In the genomic region with DNA sequence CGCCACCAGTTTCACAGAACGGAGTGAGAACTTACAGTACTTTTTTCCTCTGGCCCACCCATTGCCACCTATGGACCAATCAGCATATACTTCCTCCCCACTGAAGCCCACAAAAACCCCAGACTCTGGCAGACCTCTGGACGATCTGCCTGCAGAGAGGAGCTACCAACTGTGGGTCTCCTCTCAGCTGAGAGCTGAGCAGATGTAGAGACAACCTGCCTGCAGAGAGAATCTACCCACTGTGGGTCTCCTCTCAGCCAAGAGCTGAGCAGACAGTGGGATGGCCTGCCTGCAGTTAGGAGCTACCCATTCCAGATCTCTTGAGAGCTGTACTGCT, we compare ENCODE assay signal across 26 cellular contexts.
DNase-seq lines count a peak whose midpoint lies in the region; ATAC-seq and TF ChIP-seq lines count a peak whose summit lies in the region.
"Had no signal": no experiment of that assay in that cellular context is flagged by ENCODE, and none has a peak within 500 bp of the region (broad histone marks: within the 10 kb centered on the region; RNA-seq: fewer than 3 reads in every experiment).

No MANE protein-coding gene starts in this region.

- no peak overlapping the region for H3K4me3 ChIP-seq in aorta (ENCODE audit: low read length in 2 of 2)
- H3K4me3 ChIP-seq: GM23248, MG63, SK-N-MC had no signal

- 91 to 92% methylated on average over 3 of the region's 3 CpGs for WGBS in aorta, 2 donors

- intact Hi-C loops in aorta (cut with DNase I): no loop called here
- intact Hi-C loops in activated T-helper 1 cell treated with anti-CD3 and anti-CD28 coated beads, Interleukin-12 subunit alpha, Interleukin-12 subunit beta, Interleukin-2, Interleukin-4 antibody, amounts not matched to agents 30 ng/mL and 10 ng/mL and 1 ng/mL, durations not matched to agents 14 hours and 24 hours and 36 hours (cut with micrococcal nuclease): no loop called here

- peaks cover 0 to 5% of the 10 kb centered on the region in 2 donors for H3K36me3 ChIP-seq in aorta (ENCODE audit: control insufficient read depth in 1 of 2, insufficient read depth in 2 of 2, low read length in 1 of 2)

- ATAC-seq in activated naive CD8-positive, alpha-beta T cell treated with anti-CD3 and anti-CD28 coated beads, Interleukin-2, amount 10 ng/mL, durations not matched to agents 7 days and 5 days (ENCODE audit: low read depth): no peak
- ATAC-seq in SK-N-SH treated with all-trans-retinoic acid at 6 μM for 48 hours: peak; percentile 30; the same call in 1 of the 3 replicates
- ATAC-seq in aorta (ENCODE audit: low FRiP score): peak; percentile 7
- ATAC-seq in HG02571 (IDR thresholded peaks at IDR 0.05; ENCODE audit: unreplicated experiment): no peak

- H3K9me3 Mint-ChIP-seq in activated naive CD8-positive, alpha-beta T cell treated with anti-CD3 and anti-CD28 coated beads, Interleukin-2, amount 10 ng/mL, durations not matched to agents 7 days and 5 days: no peaks in the 10 kb centered on the region
- H3K9me3 Mint-ChIP-seq in activated naive CD8-positive, alpha-beta T cell treated with anti-CD3 and anti-CD28 coated beads for 36 hours: no peaks in the 10 kb centered on the region
- H3K9me3 Mint-ChIP-seq in activated T-helper 1 cell treated with anti-CD3 and anti-CD28 coated beads, Interleukin-12 subunit alpha, Interleukin-12 subunit beta, Interleukin-2, Interleukin-4 antibody, amounts not matched to agents 30 ng/mL and 10 ng/mL and 1 ng/mL, durations not matched to agents 14 hours and 24 hours and 36 hours: no peaks in the 10 kb centered on the region

- no peaks in the 10 kb centered on the region for H3K4me1 ChIP-seq in aorta (ENCODE audit: control insufficient read depth in 1 of 2, insufficient read depth in 2 of 2, low read length in 2 of 2)

- H3K27me3 Mint-ChIP-seq in activated naive CD8-positive, alpha-beta T cell treated with anti-CD3 and anti-CD28 coated beads, Interleukin-2, amount 10 ng/mL, durations not matched to agents 7 days and 5 days: no peaks in the 10 kb centered on the region
- H3K27me3 Mint-ChIP-seq in activated naive CD8-positive, alpha-beta T cell treated with anti-CD3 and anti-CD28 coated beads for 36 hours: no peaks in the 10 kb centered on the region
- no peaks in the 10 kb centered on the region for H3K27me3 Mint-ChIP-seq in activated T-helper 1 cell treated with anti-CD3 and anti-CD28 coated beads, Interleukin-12 subunit alpha, Interleukin-12 subunit beta, Interleukin-2, Interleukin-4 antibody, amounts not matched to agents 30 ng/mL and 10 ng/mL and 1 ng/mL, durations not matched to agents 14 hours and 24 hours and 36 hours (ENCODE audit: insufficient read depth)

- H3K36me3 Mint-ChIP-seq in activated naive CD8-positive, alpha-beta T cell treated with anti-CD3 and anti-CD28 coated beads, Interleukin-2, amount 10 ng/mL, durations not matched to agents 7 days and 5 days: peaks cover 22% of the 10 kb centered on the region
- H3K36me3 Mint-ChIP-seq in activated naive CD8-positive, alpha-beta T cell treated with anti-CD3 and anti-CD28 coated beads for 36 hours: peaks cover 16% of the 10 kb centered on the region
- H3K36me3 Mint-ChIP-seq in activated T-helper 1 cell treated with anti-CD3 and anti-CD28 coated beads, Interleukin-12 subunit alpha, Interleukin-12 subunit beta, Interleukin-2, Interleukin-4 antibody, amounts not matched to agents 30 ng/mL and 10 ng/mL and 1 ng/mL, durations not matched to agents 14 hours and 24 hours and 36 hours (ENCODE audit: low read depth): peaks cover 16% of the 10 kb centered on the region

- peaks cover 4% of the 10 kb centered on the region for H3K4me1 Mint-ChIP-seq in activated naive CD8-positive, alpha-beta T cell treated with anti-CD3 and anti-CD28 coated beads, Interleukin-2, amount 10 ng/mL, durations not matched to agents 7 days and 5 days
- H3K4me1 Mint-ChIP-seq in activated naive CD8-positive, alpha-beta T cell treated with anti-CD3 and anti-CD28 coated beads for 36 hours: no peaks in the 10 kb centered on the region
- no peaks in the 10 kb centered on the region for H3K4me1 Mint-ChIP-seq in activated T-helper 1 cell treated with anti-CD3 and anti-CD28 coated beads, Interleukin-12 subunit alpha, Interleukin-12 subunit beta, Interleukin-2, Interleukin-4 antibody, amounts not matched to agents 30 ng/mL and 10 ng/mL and 1 ng/mL, durations not matched to agents 14 hours and 24 hours and 36 hours (ENCODE audit: low read depth)
- H3K4me1 Mint-ChIP-seq: CD14-positive monocyte had no signal

- no peak overlapping the region for H3K4me3 Mint-ChIP-seq in activated naive CD8-positive, alpha-beta T cell treated with anti-CD3 and anti-CD28 coated beads, Interleukin-2, amount 10 ng/mL, durations not matched to agents 7 days and 5 days
- H3K4me3 Mint-ChIP-seq in activated naive CD8-positive, alpha-beta T cell treated with anti-CD3 and anti-CD28 coated beads for 36 hours: no peak overlapping the region
- H3K4me3 Mint-ChIP-seq in activated T-helper 1 cell treated with anti-CD3 and anti-CD28 coated beads, Interleukin-12 subunit alpha, Interleukin-12 subunit beta, Interleukin-2, Interleukin-4 antibody, amounts not matched to agents 30 ng/mL and 10 ng/mL and 1 ng/mL, durations not matched to agents 14 hours and 24 hours and 36 hours: no peak overlapping the region
- H3K4me3 Mint-ChIP-seq: CD14-positive monocyte had no signal

- H3K9me3 ChIP-seq in aorta (ENCODE audit: control insufficient read depth, low read length): no peaks in the 10 kb centered on the region
- H3K9me3 ChIP-seq: MG63 had no signal

- POLR2A ChIA-PET in activated naive CD8-positive, alpha-beta T cell treated with anti-CD3 and anti-CD28 coated beads, Interleukin-2, amount 10 ng/mL, durations not matched to agents 7 days and 5 days (lab: Charles Lee): no interaction called here

- DNase-seq in activated naive CD8-positive, alpha-beta T cell treated with anti-CD3 and anti-CD28 coated beads, Interleukin-2, amount 10 ng/mL, durations not matched to agents 7 days and 5 days: no peak
- no peak for DNase-seq in activated naive CD8-positive, alpha-beta T cell treated with anti-CD3 and anti-CD28 coated beads for 36 hours
- DNase-seq in iPS-NIHi7 (ENCODE audit: extremely low spot score) (peak; percentile 13), aorta (no peak), HK-2 (ENCODE audit: unreplicated experiment) (no peak)
- DNase-seq in activated T-helper 1 cell treated with anti-CD3 and anti-CD28 coated beads, Interleukin-12 subunit alpha, Interleukin-12 subunit beta, Interleukin-2, Interleukin-4 antibody, amounts not matched to agents 30 ng/mL and 10 ng/mL and 1 ng/mL, durations not matched to agents 14 hours and 24 hours and 36 hours (ENCODE audit: low spot score): no peak
- DNase-seq: 8988T; DMS 273 treated with DMSO at 0.1 percent for 48 hours; DMS79 treated with DMSO at 0.1 percent for 48 hours; GM23248; HCEC 1CT; MG63; NCI-H1105; NCI-H146; NCI-H2171; NCI-H345; NCI-H524; NCI-H774; NK-92 treated with Interleukin-12 subunit alpha and Interleukin-12 subunit beta, amount 100 ng/mL, for 24 hours; SHP77 treated with DMSO at 0.1 percent for 48 hours; T-helper 1 cell had no signal

- H3K27ac ChIP-seq in aorta (ENCODE audit: low read depth in 1 of 2, low read length in 2 of 2): no peak overlapping the region
- H3K27ac ChIP-seq: GM23248, RWPE1, SK-N-MC had no signal

- H3K27me3 ChIP-seq in aorta (ENCODE audit: control insufficient read depth in 1 of 2, insufficient read depth in 2 of 2, low read length in 1 of 2): no peaks in the 10 kb centered on the region
- H3K27me3 ChIP-seq: MG63 had no signal

- peak overlapping the region; percentile 30 for H3K27ac Mint-ChIP-seq in activated naive CD8-positive, alpha-beta T cell treated with anti-CD3 and anti-CD28 coated beads, Interleukin-2, amount 10 ng/mL, durations not matched to agents 7 days and 5 days
- no peak overlapping the region for H3K27ac Mint-ChIP-seq in activated naive CD8-positive, alpha-beta T cell treated with anti-CD3 and anti-CD28 coated beads for 36 hours
- H3K27ac Mint-ChIP-seq in activated T-helper 1 cell treated with anti-CD3 and anti-CD28 coated beads, Interleukin-12 subunit alpha, Interleukin-12 subunit beta, Interleukin-2, Interleukin-4 antibody, amounts not matched to agents 30 ng/mL and 10 ng/mL and 1 ng/mL, durations not matched to agents 14 hours and 24 hours and 36 hours: no peak overlapping the region
- H3K27ac Mint-ChIP-seq: CD14-positive monocyte had no signal

TF ChIP-seq in SK-N-SH treated with all-trans-retinoic acid at 6 μM for 48 hours, 23 proteins besides CTCF, POLR2A, EP300 and RAD21 (continues in another document):
- TF ChIP-seq, protein P1, sequence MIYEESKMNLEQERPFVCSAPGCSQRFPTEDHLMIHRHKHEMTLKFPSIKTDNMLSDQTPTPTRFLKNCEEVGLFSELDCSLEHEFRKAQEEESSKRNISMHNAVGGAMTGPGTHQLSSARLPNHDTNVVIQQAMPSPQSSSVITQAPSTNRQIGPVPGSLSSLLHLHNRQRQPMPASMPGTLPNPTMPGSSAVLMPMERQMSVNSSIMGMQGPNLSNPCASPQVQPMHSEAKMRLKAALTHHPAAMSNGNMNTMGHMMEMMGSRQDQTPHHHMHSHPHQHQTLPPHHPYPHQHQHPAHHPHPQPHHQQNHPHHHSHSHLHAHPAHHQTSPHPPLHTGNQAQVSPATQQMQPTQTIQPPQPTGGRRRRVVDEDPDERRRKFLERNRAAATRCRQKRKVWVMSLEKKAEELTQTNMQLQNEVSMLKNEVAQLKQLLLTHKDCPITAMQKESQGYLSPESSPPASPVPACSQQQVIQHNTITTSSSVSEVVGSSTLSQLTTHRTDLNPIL (CRISPR knock-in tag; IDR thresholded peaks at IDR 0.05; ENCODE audit: low read depth): no peak
- no peak for TF ChIP-seq ZFP30 (CRISPR knock-in tag; IDR thresholded peaks at IDR 0.05)
- TF ChIP-seq ARNTL (CRISPR knock-in tag; IDR thresholded peaks at IDR 0.05; ENCODE audit: borderline replicate concordance, low read depth): no peak
- no peak for TF ChIP-seq ZFP3 (CRISPR knock-in tag; IDR thresholded peaks at IDR 0.05)
- TF ChIP-seq ZNF8 (CRISPR knock-in tag; IDR thresholded peaks at IDR 0.05): no peak
- no peak for TF ChIP-seq ZNF565 (CRISPR knock-in tag; conservative IDR thresholded peaks at IDR 0.05; ENCODE audit: low read depth)
- no peak for TF ChIP-seq TCF4 (CRISPR knock-in tag; IDR thresholded peaks at IDR 0.05; ENCODE audit: borderline replicate concordance)
- no peak for TF ChIP-seq ISL1 (CRISPR knock-in tag; IDR thresholded peaks at IDR 0.05)

Comparison
In these comparisons a context has a peak if more than half of its experiments do, and no peak if none do; other contexts are left out.
1. ATAC-seq: peak in SK-N-SH treated with all-trans-retinoic acid at 6 μM for 48 hours (single experiment) and aorta (single experiment); none in activated naive CD8-positive, alpha-beta T cell treated with anti-CD3 and anti-CD28 coated beads, Interleukin-2, amount 10 ng/mL, durations not matched to agents 7 days and 5 days (single experiment) and HG02571 (single experiment).